In genomic region chr20:45725134-45725533, GRCh38 we compare ENCODE assay signal across 1 cellular context.
A peak's percentile ranks its signal among the peaks of the same experiment; 100 is the strongest.
TF ChIP-seq lines count a peak whose summit lies in the region.

No MANE protein-coding gene starts in this region.

TF ChIP-seq in HepG2, 621 proteins besides CTCF, POLR2A, EP300 and RAD21 (continued from another document):
- TF ChIP-seq REL (CRISPR knock-in tag; conservative IDR thresholded peaks at IDR 0.05) (no peak), SOX13 (IDR thresholded peaks at IDR 0.05) (no peak), SOX13 (CRISPR knock-in tag; conservative IDR thresholded peaks at IDR 0.05 in 1 of 2, IDR thresholded peaks at IDR 0.05 in 1 of 2) (peak in 1 of 2 experiments; percentile 91; a peak in 2 of 4 replicates), ZNF205 (CRISPR knock-in tag; IDR thresholded peaks at IDR 0.05) (peak; percentile 25; the same call in 1 of the 2 replicates), CBX5 (CRISPR knock-in tag; IDR thresholded peaks at IDR 0.05; ENCODE audit: borderline replicate concordance) (peak; percentile 70; the same call in 1 of the 2 replicates), HDAC1 (CRISPR knock-in tag; IDR thresholded peaks at IDR 0.05) (peak; percentile 59; the same call in 1 of the 2 replicates), TBX2 (CRISPR knock-in tag; IDR thresholded peaks at IDR 0.05; ENCODE audit: borderline replicate concordance) (peak; percentile 53; the same call in 1 of the 2 replicates), HMGXB3 (CRISPR knock-in tag; IDR thresholded peaks at IDR 0.05; ENCODE audit: borderline replicate concordance) (peak; percentile 67; the same call in 1 of the 2 replicates), BCL6 (CRISPR knock-in tag; IDR thresholded peaks at IDR 0.05) (peak; percentile 100), RXRA (CRISPR knock-in tag; IDR thresholded peaks at IDR 0.05) (no peak; the same call in 1 of the 2 replicates), IRF9 (CRISPR knock-in tag; IDR thresholded peaks at IDR 0.05; ENCODE audit: borderline replicate concordance) (no peak), ZNF446 (CRISPR knock-in tag; IDR thresholded peaks at IDR 0.05) (no peak), MTA1 (CRISPR knock-in tag; IDR thresholded peaks at IDR 0.05; ENCODE audit: borderline replicate concordance) (no peak), LCORL (IDR thresholded peaks at IDR 0.05) (peak; percentile 78; the same call in 1 of the 2 replicates), LCORL (CRISPR knock-in tag; IDR thresholded peaks at IDR 0.05) (0 out of 2 replicates have a peak, but pooled peaks have one; percentile 33), MBNL3 (CRISPR knock-in tag; conservative IDR thresholded peaks at IDR 0.05) (no peak), ZNF800 (CRISPR knock-in tag; IDR thresholded peaks at IDR 0.05) (no peak), NFKBIZ (CRISPR knock-in tag; IDR thresholded peaks at IDR 0.05) (peak; percentile 75; the same call in 1 of the 2 replicates), ZNF207 (IDR thresholded peaks at IDR 0.05; ENCODE audit: borderline replicate concordance) (no peak), RBFOX2 (IDR thresholded peaks at IDR 0.05; ENCODE audit: low read depth, low read length) (no peak), MAFF (IDR thresholded peaks at IDR 0.05; ENCODE audit: low read depth, low read length) (no peak), ZNF709 (CRISPR knock-in tag; IDR thresholded peaks at IDR 0.05) (no peak), ZNF160 (CRISPR knock-in tag; IDR thresholded peaks at IDR 0.05) (no peak), NCOR1 (IDR thresholded peaks at IDR 0.05; ENCODE audit: borderline replicate concordance, low read length) (peak; percentile 91), ZNF124 (CRISPR knock-in tag; IDR thresholded peaks at IDR 0.05) (peak; percentile 60; the same call in 1 of the 2 replicates), SMC3 (IDR thresholded peaks at IDR 0.05; ENCODE audit: low read length) (peak; percentile 33; the same call in 1 of the 2 replicates)
